In genomic region chr10:110730345-110731055, GRCh38 we compare ENCODE assay signal across 3 cellular contexts.
TF ChIP-seq lines count a peak whose summit lies in the region.

No MANE protein-coding gene starts in this region.

TF ChIP-seq in GM23338, 12 proteins besides CTCF, POLR2A, EP300 and RAD21 (continued from another document and continues in another):
- TF ChIP-seq REST (IDR thresholded peaks at IDR 0.05; ENCODE audit: unreplicated experiment) (no peak), ZNF114 (CRISPR knock-in tag; IDR thresholded peaks at IDR 0.05) (no peak), EZH2phosphoT487 (IDR thresholded peaks at IDR 0.05; ENCODE audit: unreplicated experiment) (no peak), POLR2AphosphoS5 (IDR thresholded peaks at IDR 0.05; ENCODE audit: low read depth) (no peak), JUNB (IDR thresholded peaks at IDR 0.05; ENCODE audit: unreplicated experiment) (no peak)

TF ChIP-seq in H1, 55 proteins besides CTCF, POLR2A, EP300 and RAD21 (continued from another document):
- no peak for TF ChIP-seq TAF7 (optimal IDR thresholded peaks at IDR 0.05; ENCODE audit: borderline replicate concordance, low read depth, low read length)

TF ChIP-seq in HEK293T, 16 proteins besides CTCF, POLR2A, EP300 and RAD21 (continued from another document):
- no peak for TF ChIP-seq NFRKB (IDR thresholded peaks at IDR 0.05)
- TF ChIP-seq, protein P1, sequence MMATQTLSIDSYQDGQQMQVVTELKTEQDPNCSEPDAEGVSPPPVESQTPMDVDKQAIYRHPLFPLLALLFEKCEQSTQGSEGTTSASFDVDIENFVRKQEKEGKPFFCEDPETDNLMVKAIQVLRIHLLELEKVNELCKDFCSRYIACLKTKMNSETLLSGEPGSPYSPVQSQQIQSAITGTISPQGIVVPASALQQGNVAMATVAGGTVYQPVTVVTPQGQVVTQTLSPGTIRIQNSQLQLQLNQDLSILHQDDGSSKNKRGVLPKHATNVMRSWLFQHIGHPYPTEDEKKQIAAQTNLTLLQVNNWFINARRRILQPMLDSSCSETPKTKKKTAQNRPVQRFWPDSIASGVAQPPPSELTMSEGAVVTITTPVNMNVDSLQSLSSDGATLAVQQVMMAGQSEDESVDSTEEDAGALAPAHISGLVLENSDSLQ (IDR thresholded peaks at IDR 0.05), result no peak
- no peak for TF ChIP-seq CTBP1 (IDR thresholded peaks at IDR 0.05; ENCODE audit: borderline replicate concordance)
- TF ChIP-seq BHLHE40 (IDR thresholded peaks at IDR 0.05; ENCODE audit: borderline replicate concordance), result no peak
- no peak for TF ChIP-seq ZNF384 (IDR thresholded peaks at IDR 0.05)
- TF ChIP-seq TARDBP (IDR thresholded peaks at IDR 0.05), result no peak
- TF ChIP-seq FOXM1 (IDR thresholded peaks at IDR 0.05; ENCODE audit: borderline replicate concordance), result no peak
- no peak for TF ChIP-seq LEF1 (IDR thresholded peaks at IDR 0.05; ENCODE audit: borderline replicate concordance)
- TF ChIP-seq L3MBTL2 (conservative IDR thresholded peaks at IDR 0.05), result no peak
- no peak for TF ChIP-seq FOXA1 (IDR thresholded peaks at IDR 0.05)
